15 cellular contexts compared by ENCODE assay signal in genomic region chr4:78659264-78659663, GRCh38.
DNase-seq lines count a peak whose midpoint lies in the region; ATAC-seq and TF ChIP-seq lines count a peak whose summit lies in the region.
"Had no signal": no experiment of that assay in that cellular context is flagged by ENCODE, and none has a peak within 500 bp of the region (broad histone marks: within the 10 kb centered on the region; RNA-seq: fewer than 3 reads in every experiment).

No MANE protein-coding gene starts in this region.

- H3K27ac ChIP-seq in dorsolateral prefrontal cortex = peak overlapping the region in 31 of 59 donors; percentile 8 to 77 (median 41)
- no peak overlapping the region for H3K27ac ChIP-seq in osteoblast (ENCODE audit: low read depth, low read length)
- H3K27ac ChIP-seq in vagina = no peak overlapping the region
- no peak overlapping the region for H3K27ac ChIP-seq in colonic mucosa
- no peak overlapping the region for H3K27ac ChIP-seq in lower lobe of right lung

- H3K4me1 ChIP-seq in osteoblast (ENCODE audit: insufficient read depth, low read length) (peaks cover 58% of the 10 kb centered on the region), vagina (peaks cover 25% of the 10 kb centered on the region), colonic mucosa (no peaks in the 10 kb centered on the region), lower lobe of right lung (peaks cover 59% of the 10 kb centered on the region)

- H3K4me2 ChIP-seq in osteoblast (ENCODE audit: insufficient read depth, low read length) = peak overlapping the region; percentile 3

- peak overlapping the region; percentile 13 for H2AFZ ChIP-seq in osteoblast (ENCODE audit: low read length)

- H3K36me3 ChIP-seq in osteoblast (ENCODE audit: insufficient read depth, low read length) = no peaks in the 10 kb centered on the region
- no peaks in the 10 kb centered on the region for H3K36me3 ChIP-seq in vagina
- H3K36me3 ChIP-seq in colonic mucosa = no peaks in the 10 kb centered on the region
- no peaks in the 10 kb centered on the region for H3K36me3 ChIP-seq in lower lobe of right lung

- no peak overlapping the region for H3K9ac ChIP-seq in colonic mucosa (ENCODE audit: low read depth in 2 of 2, low read length in 2 of 2)

- H3K27me3 ChIP-seq in dorsolateral prefrontal cortex (peaks cover 0 to 8% (median 0%) of the 10 kb centered on the region in 45 donors), osteoblast (ENCODE audit: insufficient read depth, low read length) (no peaks in the 10 kb centered on the region), vagina (no peaks in the 10 kb centered on the region), colonic mucosa (no peaks in the 10 kb centered on the region), lower lobe of right lung (ENCODE audit: low read depth) (no peaks in the 10 kb centered on the region)

- H3K9me3 ChIP-seq in osteoblast (ENCODE audit: low read depth, low read length) (no peaks in the 10 kb centered on the region), vagina (no peaks in the 10 kb centered on the region), colonic mucosa (no peaks in the 10 kb centered on the region), lower lobe of right lung (no peaks in the 10 kb centered on the region)

- DNase-seq in EL = peak; percentile 41
- DNase-seq in NCI-H69 (lab: John Stamatoyannopoulos, UW) = peak; percentile 62
- no peak for DNase-seq in dorsolateral prefrontal cortex
- no peak for DNase-seq in osteoblast (ENCODE audit: insufficient read length, low spot score, missing footprints)
- no peak for DNase-seq in central memory CD4-positive, alpha-beta T cell
- no peak for DNase-seq in vagina (ENCODE audit: extremely low spot score in 2 of 2)
- DNase-seq in colonic mucosa = no peak
- DNase-seq in lower lobe of right lung = no peak
- DNase-seq: activated CD4-positive, alpha-beta T cell treated with anti-CD3 and anti-CD28 coated beads for 36 hours; aorta; left cardiac atrium; naive thymus-derived CD8-positive, alpha-beta T cell; NCI-H1105 treated with DMSO at 0.1 percent for 48 hours; NCI-H526; stimulated activated CD4-positive, alpha-beta T cell treated with anti-CD3 and anti-CD28 coated beads, Interleukin-4, amount 100 ng/mL, for 24 hours had no signal

- no peak for ATAC-seq in lower lobe of right lung

- intact Hi-C loops in dorsolateral prefrontal cortex (cut with DNase I) (no loop called here), vagina (cut with DNase I) (no loop called here), colonic mucosa (cut with DNase I) (no loop called here), lower lobe of right lung (cut with DNase I) (no loop called here)

- H4K20me1 ChIP-seq in osteoblast (ENCODE audit: insufficient read depth, low read length) = no peaks in the 10 kb centered on the region

- no peaks in the 10 kb centered on the region for H3K79me2 ChIP-seq in osteoblast (ENCODE audit: insufficient read depth, low read length)

- TF ChIP-seq POLR2A in vagina (IDR thresholded peaks at IDR 0.05) = no peak

- no peak overlapping the region for H3K4me3 ChIP-seq in dorsolateral prefrontal cortex
- H3K4me3 ChIP-seq in osteoblast (ENCODE audit: insufficient read depth, low read length) = no peak overlapping the region
- H3K4me3 ChIP-seq in vagina = no peak overlapping the region
- H3K4me3 ChIP-seq in colonic mucosa = no peak overlapping the region
- H3K4me3 ChIP-seq in lower lobe of right lung = no peak overlapping the region

- TF ChIP-seq CTCF in dorsolateral prefrontal cortex (IDR thresholded peaks at IDR 0.05 in 54 of 56, conservative IDR thresholded peaks at IDR 0.05 in 2 of 56; ENCODE audit: low read depth in 1 of 56, partially characterized antibody in 56 of 56) (no peak), osteoblast (IDR thresholded peaks at IDR 0.05; ENCODE audit: extremely low read depth, low read depth, low read length) (no peak), vagina (IDR thresholded peaks at IDR 0.05) (no peak), colonic mucosa (IDR thresholded peaks at IDR 0.05) (no peak), lower lobe of right lung (IDR thresholded peaks at IDR 0.05) (no peak)

Comparison
In these comparisons a context has a peak if more than half of its experiments do, and no peak if none do; other contexts are left out.
1. DNase-seq: peak in EL (single experiment) and NCI-H69 (single experiment); none in dorsolateral prefrontal cortex (0 of 10), osteoblast (single experiment), central memory CD4-positive, alpha-beta T cell (single experiment), vagina (0 of 2), colonic mucosa (single experiment) and lower lobe of right lung (single experiment).
2. H3K27ac ChIP-seq: peak in dorsolateral prefrontal cortex (31 of 59); none in osteoblast (single experiment), vagina (single experiment), colonic mucosa (single experiment) and lower lobe of right lung (single experiment).